Comparison of ENCODE assay signal across 8 cellular contexts in the genomic region with DNA sequence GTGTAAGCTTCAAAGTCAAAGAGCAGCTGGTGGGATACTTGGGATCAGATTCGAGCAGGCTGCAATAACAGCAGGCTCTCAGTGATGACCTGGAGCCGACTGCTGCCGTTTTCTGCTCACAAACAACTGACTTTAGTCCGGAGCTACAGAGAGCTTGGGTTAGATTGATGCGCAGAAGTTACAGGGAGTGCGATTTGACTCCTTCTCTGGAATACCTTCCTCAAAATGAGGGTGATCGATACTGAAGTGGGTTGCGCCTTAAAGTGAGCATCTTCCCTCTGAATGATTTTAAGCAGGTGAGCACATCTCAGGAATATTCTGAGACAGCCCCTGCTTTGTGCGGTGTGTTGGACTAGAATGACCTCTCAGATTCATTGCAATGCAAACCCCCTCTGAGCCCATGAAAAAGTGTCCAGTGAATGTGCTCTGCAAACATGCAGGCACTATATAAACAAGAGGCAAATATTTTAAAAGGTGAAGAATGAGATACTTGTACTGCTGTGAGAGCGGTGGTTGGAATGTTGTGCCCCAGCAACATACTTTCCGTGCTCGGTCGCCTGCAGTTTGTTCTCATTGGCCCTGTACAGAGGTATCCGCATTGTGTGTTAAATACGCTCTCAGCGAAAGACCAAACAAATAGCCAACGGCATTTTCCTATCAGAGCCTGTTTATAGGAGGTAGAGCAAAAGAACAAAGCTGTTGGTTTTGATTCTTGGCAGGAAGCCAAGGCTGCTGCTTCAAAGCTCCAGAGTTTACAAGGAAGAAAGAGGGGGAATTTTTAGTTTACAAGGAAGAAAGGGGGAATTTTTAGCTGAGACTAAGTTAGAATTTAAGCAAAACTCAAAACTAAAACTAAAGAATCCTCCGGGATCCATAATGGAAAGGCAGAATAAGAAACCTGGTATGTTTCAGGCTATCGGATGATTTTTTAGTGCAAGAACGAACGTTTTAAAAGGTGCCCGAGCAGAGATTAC.
A peak's percentile ranks its signal among the peaks of the same experiment; 100 is the strongest.
DNase-seq lines count a peak whose midpoint lies in the region; ATAC-seq and TF ChIP-seq lines count a peak whose summit lies in the region.

No MANE protein-coding gene starts in this region.

- H3K36me3 Mint-ChIP-seq in type B pancreatic cell, result no peaks in the 10 kb centered on the region

- H3K4me3 ChIP-seq in breast epithelium, result peak overlapping the region in 2 of 3 donors; percentile 15 to 35
- H3K4me3 ChIP-seq in BE2C (ENCODE audit: low read depth, low read length), result no peak overlapping the region
- no peak overlapping the region for H3K4me3 ChIP-seq in MG63

- peak overlapping the region; percentile 94 for H3K27ac Mint-ChIP-seq in type B pancreatic cell

- peak; percentile 44 for ATAC-seq in left lobe of liver

- intact Hi-C loops in breast epithelium (cut with DNase I; ENCODE audit: low total_unique reads), result no loop called here

- H3K27me3 ChIP-seq in breast epithelium (no peaks in the 10 kb centered on the region), BE2C (peaks cover 22% of the 10 kb centered on the region), MG63 (no peaks in the 10 kb centered on the region)

- no peaks in the 10 kb centered on the region for H3K9me3 Mint-ChIP-seq in type B pancreatic cell

- H3K9me3 ChIP-seq in breast epithelium, result no peaks in the 10 kb centered on the region
- no peaks in the 10 kb centered on the region for H3K9me3 ChIP-seq in BE2C
- H3K9me3 ChIP-seq in MG63, result no peaks in the 10 kb centered on the region

- no peaks in the 10 kb centered on the region for H3K27me3 Mint-ChIP-seq in type B pancreatic cell

- no peak for TF ChIP-seq POLR2A in breast epithelium (IDR thresholded peaks at IDR 0.05)

- peaks cover 53% of the 10 kb centered on the region for H3K4me1 Mint-ChIP-seq in type B pancreatic cell (ENCODE audit: unreplicated experiment)

- H3K36me3 ChIP-seq in breast epithelium (no peaks in the 10 kb centered on the region), BE2C (no peaks in the 10 kb centered on the region), MG63 (peaks cover 8% of the 10 kb centered on the region)

- TF ChIP-seq CTCF in breast epithelium (IDR thresholded peaks at IDR 0.05), result no peak
- no peak for TF ChIP-seq CTCF in type B pancreatic cell (conservative IDR thresholded peaks at IDR 0.05)
- TF ChIP-seq CTCF in GM13977 (IDR thresholded peaks at IDR 0.05; ENCODE audit: extremely low read depth, insufficient read depth, missing control alignments), result no peak
- TF ChIP-seq CTCF in BE2C (IDR thresholded peaks at IDR 0.05; ENCODE audit: low read depth, low read length), result no peak

- DNase-seq in NCI-H1105 (lab: John Stamatoyannopoulos, UW) (peak; percentile 61), breast epithelium (ENCODE audit: low spot score in 2 of 2) (no peak), left lobe of liver (ENCODE audit: low spot score) (no peak), type B pancreatic cell (ENCODE audit: extremely low spot score, unreplicated experiment) (peak; percentile 69), GM13977 (ENCODE audit: low spot score) (no peak), BE2C (no peak), MG63 (no peak)
- DNase-seq in activated CD4-positive, alpha-beta T cell treated with anti-CD3 and anti-CD28 coated beads, Interleukin-2, amount 50 U/mL, for 48 hours, result no peak

- peaks cover 0 to 5% of the 10 kb centered on the region in 2 donors for H3K4me1 ChIP-seq in breast epithelium
- no peaks in the 10 kb centered on the region for H3K4me1 ChIP-seq in BE2C

- peak overlapping the region; percentile 40 to 62 for H3K27ac ChIP-seq in breast epithelium

- in situ Hi-C loops in GM13977 (cut with MboI; ENCODE audit: low pct_unique_long_range_greater_than_20kb, low sequenced_read_pairs, unreplicated experiment), result no loop called here

- H3K4me3 Mint-ChIP-seq in type B pancreatic cell, result peak overlapping the region; percentile 84

Comparison
In these comparisons a context has a peak if more than half of its experiments do, and no peak if none do; other contexts are left out.
1. DNase-seq: peak in NCI-H1105 (single experiment) and type B pancreatic cell (single experiment); none in breast epithelium (0 of 2), left lobe of liver (single experiment), GM13977 (single experiment), BE2C (single experiment), MG63 (single experiment) and activated CD4-positive, alpha-beta T cell treated with anti-CD3 and anti-CD28 coated beads, Interleukin-2, amount 50 U/mL, for 48 hours (0 of 2).
2. H3K4me3 ChIP-seq: peak in breast epithelium (2 of 3); none in BE2C (single experiment) and MG63 (single experiment).